ENCODE assay signal across 15 cellular contexts in the genomic region with DNA sequence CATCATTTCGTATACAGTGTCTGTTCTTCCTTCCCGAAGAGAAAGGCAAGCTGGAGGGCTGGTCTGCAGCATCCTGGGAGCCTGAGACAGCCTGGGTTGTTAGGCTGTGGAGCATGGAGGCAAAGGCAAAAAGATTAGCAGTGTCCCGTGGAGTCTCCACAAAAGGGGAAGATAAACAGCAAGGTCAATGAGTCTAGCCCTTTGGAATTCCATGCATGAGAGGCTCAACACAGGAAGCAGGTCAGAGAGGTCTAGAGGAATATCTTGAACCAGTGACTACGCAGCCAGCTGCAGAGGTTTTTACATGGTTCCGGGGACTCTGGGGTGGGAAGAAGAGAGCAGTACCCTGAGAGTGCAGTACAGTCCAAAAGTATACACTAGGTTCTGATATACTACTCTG. TPM values are rescaled to one million over a fixed set of nuclear protein-coding genes. Genes with fewer than 3 reads are reported as not detected.
DNase-seq lines count a peak whose midpoint lies in the region; ATAC-seq, FAIRE-seq and TF ChIP-seq lines count a peak whose summit lies in the region.
"Had no signal": no experiment of that assay in that cellular context is flagged by ENCODE, and none has a peak within 500 bp of the region (broad histone marks: within the 10 kb centered on the region; RNA-seq: fewer than 3 reads in every experiment).

No MANE protein-coding gene starts in this region.

- ATAC-seq in A549 = peak; percentile 50 to 94; a peak in 5 of 6 replicates
- no peak for ATAC-seq in stimulated activated memory B cell treated with anti-CD40 and anti-IgM and Interleukin-4, amounts not matched to agents 10 μg/mL and 1 μg/mL and 100 μg/mL, for 72 hours

- POLR2A ChIA-PET in A549 (lab: Yijun Ruan, JAX) = no interaction called here

- peaks cover 4% of the 10 kb centered on the region for H3K4me1 Mint-ChIP-seq in astrocyte (ENCODE audit: low read depth, unreplicated experiment)
- H3K4me1 Mint-ChIP-seq in stimulated activated memory B cell treated with anti-CD40 and anti-IgM and Interleukin-4, amounts not matched to agents 10 μg/mL and 1 μg/mL and 100 μg/mL, for 72 hours = peaks cover 5% of the 10 kb centered on the region

- H3K9ac ChIP-seq in astrocyte (ENCODE audit: low read length) (no peak overlapping the region), iPS-20b (ENCODE audit: low read depth, low read length) (peak overlapping the region; percentile 37; the same call in 1 of the 2 replicates)

- H3K4me2 ChIP-seq in A549 = peak overlapping the region; percentile 20; the same call in 1 of the 3 replicates
- peak overlapping the region; percentile 60 for H3K4me2 ChIP-seq in astrocyte (ENCODE audit: low read length)

- no peaks in the 10 kb centered on the region for H3K27me3 Mint-ChIP-seq in astrocyte (ENCODE audit: low read depth, unreplicated experiment)
- no peaks in the 10 kb centered on the region for H3K27me3 Mint-ChIP-seq in stimulated activated memory B cell treated with anti-CD40 and anti-IgM and Interleukin-4, amounts not matched to agents 10 μg/mL and 1 μg/mL and 100 μg/mL, for 72 hours

- H3K4me1 ChIP-seq in A549 = no peaks in the 10 kb centered on the region; the same call in 2 of the 3 replicates
- peaks cover 6% of the 10 kb centered on the region for H3K4me1 ChIP-seq in astrocyte (ENCODE audit: insufficient read depth, low read length)
- peaks cover 3% of the 10 kb centered on the region; the same call in 1 of the 2 replicates for H3K4me1 ChIP-seq in iPS-20b (ENCODE audit: insufficient read depth, low read length)
- H3K4me1 ChIP-seq: right atrium auricular region, vagina had no signal

- no peaks in the 10 kb centered on the region for H3K9me3 Mint-ChIP-seq in astrocyte (ENCODE audit: unreplicated experiment)
- no peaks in the 10 kb centered on the region for H3K9me3 Mint-ChIP-seq in stimulated activated memory B cell treated with anti-CD40 and anti-IgM and Interleukin-4, amounts not matched to agents 10 μg/mL and 1 μg/mL and 100 μg/mL, for 72 hours
- H3K9me3 Mint-ChIP-seq: T-helper 1 cell treated with Interleukin-12 subunit alpha and Interleukin-12 subunit beta and Interleukin-4 antibody, amounts not matched to agents 30 μg/mL and 1 μg/mL, for 36 hours had no signal

- peak overlapping the region; percentile 81 for H3K27ac Mint-ChIP-seq in astrocyte (ENCODE audit: unreplicated experiment)
- no peak overlapping the region for H3K27ac Mint-ChIP-seq in stimulated activated memory B cell treated with anti-CD40 and anti-IgM and Interleukin-4, amounts not matched to agents 10 μg/mL and 1 μg/mL and 100 μg/mL, for 72 hours
- H3K27ac Mint-ChIP-seq: T-helper 1 cell treated with Interleukin-12 subunit alpha and Interleukin-12 subunit beta and Interleukin-4 antibody, amounts not matched to agents 30 μg/mL and 1 μg/mL, for 36 hours had no signal

- peak; percentile 4 to 34 for DNase-seq in A549 (ENCODE audit: low read depth in 1 of 2, low spot score in 1 of 2)
- DNase-seq in HFF-Myc (ENCODE audit: extremely low read depth, low read depth) = peak; percentile 1
- DNase-seq in astrocyte (ENCODE audit: low read depth) = peak; percentile 45
- DNase-seq in NCI-H187 treated with DMSO at 0.1 percent for 48 hours (lab: John Stamatoyannopoulos, UW) = no peak
- no peak for DNase-seq in HuH-7 (ENCODE audit: low spot score)
- DNase-seq in stimulated activated CD4-positive, alpha-beta T cell treated with anti-CD3 and anti-CD28 coated beads, Interleukin-15, amount 100 ng/mL, for 24 hours = no peak
- DNase-seq: AML-193, erythroblast, NCI-H1092, NCI-H748 treated with DMSO at 0.1 percent for 48 hours had no signal

- H3K27ac ChIP-seq in A549 = peak overlapping the region in 1 of 2 experiments; percentile 49; a peak in 1 of 6 replicates
- no peak overlapping the region for H3K27ac ChIP-seq in astrocyte (ENCODE audit: low read depth, low read length)
- no peak overlapping the region for H3K27ac ChIP-seq in iPS-20b (ENCODE audit: low read length)
- H3K27ac ChIP-seq: right atrium auricular region, vagina had no signal

- TF ChIP-seq RAD21 in A549 (conservative IDR thresholded peaks at IDR 0.05 in 1 of 2, IDR thresholded peaks at IDR 0.05 in 1 of 2) = no peak

- no peaks in the 10 kb centered on the region for H3K36me3 Mint-ChIP-seq in astrocyte (ENCODE audit: low read depth, unreplicated experiment)
- peaks cover 16% of the 10 kb centered on the region for H3K36me3 Mint-ChIP-seq in stimulated activated memory B cell treated with anti-CD40 and anti-IgM and Interleukin-4, amounts not matched to agents 10 μg/mL and 1 μg/mL and 100 μg/mL, for 72 hours

- no peaks in the 10 kb centered on the region for H3K79me2 ChIP-seq in astrocyte (ENCODE audit: insufficient read depth, low read length)

- CTCF ChIA-PET in A549 (lab: Yijun Ruan, JAX) = no interaction called here

- no peak for TF ChIP-seq EP300 in A549 (IDR thresholded peaks at IDR 0.05)

- H2AFZ ChIP-seq in astrocyte (ENCODE audit: low read depth, low read length) = no peak overlapping the region

- H3K4me3 Mint-ChIP-seq in astrocyte (ENCODE audit: unreplicated experiment) = no peak overlapping the region
- no peak overlapping the region for H3K4me3 Mint-ChIP-seq in stimulated activated memory B cell treated with anti-CD40 and anti-IgM and Interleukin-4, amounts not matched to agents 10 μg/mL and 1 μg/mL and 100 μg/mL, for 72 hours
- H3K4me3 Mint-ChIP-seq: T-helper 1 cell treated with Interleukin-12 subunit alpha and Interleukin-12 subunit beta and Interleukin-4 antibody, amounts not matched to agents 30 μg/mL and 1 μg/mL, for 36 hours had no signal

- TF ChIP-seq CTCF in A549 (IDR thresholded peaks at IDR 0.05) (no peak), HFF-Myc (IDR thresholded peaks at IDR 0.05; ENCODE audit: low read depth, low read length, missing control alignments) (no peak), astrocyte (IDR thresholded peaks at IDR 0.05; ENCODE audit: insufficient read depth, low read depth, low read length) (no peak)

- no peaks in the 10 kb centered on the region for H3K27me3 ChIP-seq in astrocyte (ENCODE audit: insufficient read depth, low read length)
- no peaks in the 10 kb centered on the region for H3K27me3 ChIP-seq in iPS-20b (ENCODE audit: insufficient read depth, low read length)
- H3K27me3 ChIP-seq: right atrium auricular region, vagina had no signal

- H4K20me1 ChIP-seq in astrocyte (ENCODE audit: insufficient read depth, low read length) = no peaks in the 10 kb centered on the region

- FAIRE-seq in A549 (lab: Jason Lieb, UNC) (no peak), astrocyte (lab: Jason Lieb, UNC) (peak; percentile 65)

- WGBS in A549 (ENCODE audit: missing lambda C conversion rate) = 27% methylated on average over 5 of the region's 5 CpGs

- H3K9me3 ChIP-seq in A549 (no peaks in the 10 kb centered on the region), astrocyte (ENCODE audit: insufficient read depth, low read depth, low read length) (no peaks in the 10 kb centered on the region), iPS-20b (ENCODE audit: insufficient read depth, low read depth, low read length) (no peaks in the 10 kb centered on the region)
- H3K9me3 ChIP-seq: right atrium auricular region, vagina had no signal

- no peaks in the 10 kb centered on the region for H3K36me3 ChIP-seq in astrocyte (ENCODE audit: insufficient read depth, low read length)
- H3K36me3 ChIP-seq in iPS-20b (ENCODE audit: insufficient read depth, low read depth, low read length) = no peaks in the 10 kb centered on the region
- H3K36me3 ChIP-seq: right atrium auricular region, vagina had no signal

- no peak for TF ChIP-seq POLR2A in A549 (IDR thresholded peaks at IDR 0.05; ENCODE audit: low read length)

- no peak overlapping the region for H3K4me3 ChIP-seq in A549
- H3K4me3 ChIP-seq in HFF-Myc (replicated peaks; ENCODE audit: low read depth, low read length) = no peak overlapping the region
- no peak overlapping the region for H3K4me3 ChIP-seq in astrocyte (ENCODE audit: insufficient read depth, low read depth, low read length)
- no peak overlapping the region for H3K4me3 ChIP-seq in iPS-20b (ENCODE audit: low read length)
- H3K4me3 ChIP-seq: right atrium auricular region, vagina had no signal

TF ChIP-seq in A549, 52 proteins besides CTCF, POLR2A, EP300 and RAD21:
- TF ChIP-seq, protein P1, sequence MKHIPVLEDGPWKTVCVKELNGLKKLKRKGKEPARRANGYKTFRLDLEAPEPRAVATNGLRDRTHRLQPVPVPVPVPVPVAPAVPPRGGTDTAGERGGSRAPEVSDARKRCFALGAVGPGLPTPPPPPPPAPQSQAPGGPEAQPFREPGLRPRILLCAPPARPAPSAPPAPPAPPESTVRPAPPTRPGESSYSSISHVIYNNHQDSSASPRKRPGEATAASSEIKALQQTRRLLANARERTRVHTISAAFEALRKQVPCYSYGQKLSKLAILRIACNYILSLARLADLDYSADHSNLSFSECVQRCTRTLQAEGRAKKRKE (CRISPR knock-in tag; IDR thresholded peaks at IDR 0.05; ENCODE audit: low read depth) = no peak
- TF ChIP-seq SREBF2 (IDR thresholded peaks at IDR 0.05) (no peak), HOXB13 (CRISPR knock-in tag; IDR thresholded peaks at IDR 0.05; ENCODE audit: low read depth) (no peak)

RNA-seq across cellular contexts. Expression of a gene that starts 12.2 kb away (rescaled TPM):
- polyA plus RNA-seq in A549 (2011; rRNA removed) (0.07 and 0.10 TPM in 2 replicates), A549 (2017; fragmentation: RNase III; extraction: RNeasy Plus Mini Kit Qiagen cat#74134 plus additional on column Dnase treatment) (0.09 TPM in 1 of 3 replicates, not detected in the others)
- 0.03 TPM in 2 replicates for polyA plus RNA-seq in A549 (2012; cell fraction: cytosol; rRNA removed)
- polyA plus RNA-seq in A549 (2012; cell fraction: nucleus; rRNA removed) = 0.02 TPM in 1 of 2 replicates, not detected in the other
- polyA minus RNA-seq in A549 (2011; rRNA and poly(A)+ RNA removed) = not detected in 2 replicates
- total RNA-seq in astrocyte = 0.17 and 0.27 TPM in 2 replicates

Comparison
In these comparisons a context has a peak if more than half of its experiments do, and no peak if none do; other contexts are left out.
1. DNase-seq: peak in A549 (2 of 2), HFF-Myc (single experiment) and astrocyte (single experiment); none in NCI-H187 treated with DMSO at 0.1 percent for 48 hours (single experiment), HuH-7 (single experiment) and stimulated activated CD4-positive, alpha-beta T cell treated with anti-CD3 and anti-CD28 coated beads, Interleukin-15, amount 100 ng/mL, for 24 hours (single experiment).